ENCODE assay signal across 24 cellular contexts in the genomic region with DNA sequence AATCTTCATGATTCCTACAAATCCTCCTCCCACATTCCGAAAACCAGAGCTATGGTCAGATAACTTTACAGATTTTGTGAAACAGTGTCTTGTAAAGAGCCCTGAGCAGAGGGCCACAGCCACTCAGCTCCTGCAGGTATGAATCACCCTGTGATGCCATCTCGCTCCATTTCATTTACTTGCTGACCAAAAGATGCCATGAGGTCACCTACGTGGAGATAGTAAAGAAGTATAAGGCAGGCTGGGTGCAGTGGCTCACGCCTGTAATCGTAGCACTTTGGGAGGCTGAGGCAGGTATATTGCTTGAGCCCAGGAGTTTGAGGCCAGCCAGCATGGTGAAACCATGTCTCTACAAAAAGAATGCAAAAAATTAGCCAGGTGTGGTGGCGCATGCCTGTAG.
A peak's percentile ranks its signal among the peaks of the same experiment; 100 is the strongest.
DNase-seq lines count a peak whose midpoint lies in the region; ATAC-seq and TF ChIP-seq lines count a peak whose summit lies in the region.
"Had no signal": no experiment of that assay in that cellular context is flagged by ENCODE, and none has a peak within 500 bp of the region (broad histone marks: within the 10 kb centered on the region; RNA-seq: fewer than 3 reads in every experiment).

No MANE protein-coding gene starts in this region.

- no peak for TF ChIP-seq CTCF in OCI-LY1 (IDR thresholded peaks at IDR 0.05; ENCODE audit: low read length)

- H3K9me2 ChIP-seq in OCI-LY1 (ENCODE audit: low read depth, low read length): no peaks in the 10 kb centered on the region

- no peaks in the 10 kb centered on the region for H3K27me3 Mint-ChIP-seq in activated T-cell treated with anti-CD3 and anti-CD28 coated beads, Interleukin-2, amount 50 U/mL, for 24 hours
- H3K27me3 Mint-ChIP-seq in central memory CD8-positive, alpha-beta T cell: no peaks in the 10 kb centered on the region

- no peak for ATAC-seq in central memory CD8-positive, alpha-beta T cell (replicated peaks; ENCODE audit: extremely low read depth, poor library complexity, severe bottlenecking)
- ATAC-seq in stimulated activated effector memory CD8-positive, alpha-beta T cell treated with anti-CD3 and anti-CD28 coated beads, Interleukin-12 subunit alpha, Interleukin-12 subunit beta, amount 100 ng/mL, for 72 hours: peak; percentile 36
- no peak for ATAC-seq in GM21737 (IDR thresholded peaks at IDR 0.05; ENCODE audit: unreplicated experiment)
- ATAC-seq: A549, GM23338, heart left ventricle had no signal

- H3F3A ChIP-seq in OCI-LY1 (ENCODE audit: insufficient read depth, low read length): no peaks in the 10 kb centered on the region

- H3K4me3 ChIP-seq in OCI-LY1 (ENCODE audit: low read depth, low read length, poor library complexity, severe bottlenecking): peak overlapping the region; percentile 19
- H3K4me3 ChIP-seq: A549, colonic mucosa, GM23338, heart left ventricle, left ventricle myocardium inferior, smooth muscle cell had no signal

- no peaks in the 10 kb centered on the region for H3K27me3 ChIP-seq in OCI-LY1 (ENCODE audit: insufficient read depth, low read length)
- H3K27me3 ChIP-seq: brain microvascular endothelial cell, colonic mucosa, heart left ventricle had no signal

- peak overlapping the region; percentile 86 for H3K27ac ChIP-seq in OCI-LY1 (ENCODE audit: low read depth, low read length, poor library complexity, severe bottlenecking)
- H3K27ac ChIP-seq: A549, brain microvascular endothelial cell, colonic mucosa, heart left ventricle, HL-60, left ventricle myocardium inferior had no signal

- H3K4me1 Mint-ChIP-seq in activated T-cell treated with anti-CD3 and anti-CD28 coated beads, Interleukin-2, amount 50 U/mL, for 24 hours (ENCODE audit: low read depth): peaks cover 75% of the 10 kb centered on the region
- peaks cover 66% of the 10 kb centered on the region for H3K4me1 Mint-ChIP-seq in central memory CD8-positive, alpha-beta T cell
- H3K4me1 Mint-ChIP-seq in stimulated activated effector memory CD8-positive, alpha-beta T cell treated with anti-CD3 and anti-CD28 coated beads, Interleukin-12 subunit alpha, Interleukin-12 subunit beta, amount 100 ng/mL, for 72 hours: peaks cover 52% of the 10 kb centered on the region

- H3K36me3 ChIP-seq in OCI-LY1 (ENCODE audit: insufficient read depth, low read length): peaks cover 91% of the 10 kb centered on the region

- no peak for DNase-seq in activated T-cell treated with anti-CD3 and anti-CD28 coated beads, Interleukin-2, amount 50 U/mL, for 24 hours
- DNase-seq in activated T-cell treated with anti-CD3 and anti-CD28 coated beads, Interleukin-2, amount 50 U/mL, for 48 hours: no peak
- no peak for DNase-seq in central memory CD8-positive, alpha-beta T cell (ENCODE audit: low spot score in 2 of 2)
- no peak for DNase-seq in stimulated activated effector memory CD8-positive, alpha-beta T cell treated with anti-CD3 and anti-CD28 coated beads, Interleukin-12 subunit alpha, Interleukin-12 subunit beta, amount 100 ng/mL, for 72 hours (ENCODE audit: low spot score in 2 of 2)
- DNase-seq in HPDE6-E6E7 (ENCODE audit: extremely low spot score) (no peak), NOMO-1 (lab: John Stamatoyannopoulos, UW; ENCODE audit: unreplicated experiment in 2 of 2) (no peak)
- DNase-seq: activated CD4-positive, alpha-beta T cell treated with anti-CD3 and anti-CD28 coated beads, Interleukin-2, amount 50 U/mL, for 1 hour; activated T-cell treated with anti-CD3 and anti-CD28 coated beads for 4 hours; brain microvascular endothelial cell; colonic mucosa; heart left ventricle; left ventricle myocardium inferior; NCI-H1694; NCI-H2227 treated with DMSO at 0.1 percent for 48 hours; NCI-H748 treated with DMSO at 0.1 percent for 48 hours; SHP77; stimulated activated CD4-positive, alpha-beta T cell treated with anti-CD3 and anti-CD28 coated beads, Interleukin-4, amount 100 ng/mL, for 1 hour; SW 1271 had no signal

- H3K4me1 ChIP-seq in OCI-LY1 (ENCODE audit: insufficient read depth, low read length, severe bottlenecking): peaks cover 39% of the 10 kb centered on the region
- H3K4me1 ChIP-seq: colonic mucosa had no signal

- H3K36me3 Mint-ChIP-seq in activated T-cell treated with anti-CD3 and anti-CD28 coated beads, Interleukin-2, amount 50 U/mL, for 24 hours (ENCODE audit: low read depth): peaks cover 90% of the 10 kb centered on the region
- H3K36me3 Mint-ChIP-seq in central memory CD8-positive, alpha-beta T cell (ENCODE audit: insufficient read depth): peaks cover 80% of the 10 kb centered on the region
- H3K36me3 Mint-ChIP-seq in stimulated activated effector memory CD8-positive, alpha-beta T cell treated with anti-CD3 and anti-CD28 coated beads, Interleukin-12 subunit alpha, Interleukin-12 subunit beta, amount 100 ng/mL, for 72 hours: peaks cover 100% of the 10 kb centered on the region

- H3K79me2 ChIP-seq in OCI-LY1 (ENCODE audit: insufficient read depth, low read length): 0 out of 2 replicates have a peak, but pooled peaks cover 7% of the 10 kb centered on the region

- H3K9me3 ChIP-seq in OCI-LY1 (ENCODE audit: low read length): no peaks in the 10 kb centered on the region
- H3K9me3 ChIP-seq: A549, colonic mucosa, heart left ventricle, left ventricle myocardium inferior had no signal

- peak overlapping the region; percentile 31; the same call in 1 of the 2 replicates for H3K9ac ChIP-seq in OCI-LY1 (ENCODE audit: low read length)

- H3K4me3 Mint-ChIP-seq in activated T-cell treated with anti-CD3 and anti-CD28 coated beads, Interleukin-2, amount 50 U/mL, for 24 hours: no peak overlapping the region
- no peak overlapping the region for H3K4me3 Mint-ChIP-seq in central memory CD8-positive, alpha-beta T cell
- no peak overlapping the region for H3K4me3 Mint-ChIP-seq in stimulated activated effector memory CD8-positive, alpha-beta T cell treated with anti-CD3 and anti-CD28 coated beads, Interleukin-12 subunit alpha, Interleukin-12 subunit beta, amount 100 ng/mL, for 72 hours
- H3K4me3 Mint-ChIP-seq: GM23338 had no signal

- H3K27ac Mint-ChIP-seq in activated T-cell treated with anti-CD3 and anti-CD28 coated beads, Interleukin-2, amount 50 U/mL, for 24 hours: peak overlapping the region; percentile 89
- peak overlapping the region; percentile 71 for H3K27ac Mint-ChIP-seq in central memory CD8-positive, alpha-beta T cell (ENCODE audit: low read depth)
- peak overlapping the region; percentile 81 for H3K27ac Mint-ChIP-seq in stimulated activated effector memory CD8-positive, alpha-beta T cell treated with anti-CD3 and anti-CD28 coated beads, Interleukin-12 subunit alpha, Interleukin-12 subunit beta, amount 100 ng/mL, for 72 hours
- H3K27ac Mint-ChIP-seq: GM23338 had no signal

- H3K9me3 Mint-ChIP-seq in activated T-cell treated with anti-CD3 and anti-CD28 coated beads, Interleukin-2, amount 50 U/mL, for 24 hours: no peaks in the 10 kb centered on the region
- no peaks in the 10 kb centered on the region for H3K9me3 Mint-ChIP-seq in central memory CD8-positive, alpha-beta T cell
- H3K9me3 Mint-ChIP-seq in stimulated activated effector memory CD8-positive, alpha-beta T cell treated with anti-CD3 and anti-CD28 coated beads, Interleukin-12 subunit alpha, Interleukin-12 subunit beta, amount 100 ng/mL, for 72 hours: no peaks in the 10 kb centered on the region
- H3K9me3 Mint-ChIP-seq: GM23338 had no signal

- no peak overlapping the region for H2AFZ ChIP-seq in OCI-LY1 (ENCODE audit: low read length)
- H2AFZ ChIP-seq: GM23338 had no signal

- no peaks in the 10 kb centered on the region for H4K20me1 ChIP-seq in OCI-LY1 (ENCODE audit: insufficient read depth, low read length)

- peak overlapping the region; percentile 39 for H3K4me2 ChIP-seq in OCI-LY1 (ENCODE audit: low read length)
- H3K4me2 ChIP-seq: A549, GM23338, smooth muscle cell had no signal
